ENCODE assay signal across 23 cellular contexts in the genomic region with DNA sequence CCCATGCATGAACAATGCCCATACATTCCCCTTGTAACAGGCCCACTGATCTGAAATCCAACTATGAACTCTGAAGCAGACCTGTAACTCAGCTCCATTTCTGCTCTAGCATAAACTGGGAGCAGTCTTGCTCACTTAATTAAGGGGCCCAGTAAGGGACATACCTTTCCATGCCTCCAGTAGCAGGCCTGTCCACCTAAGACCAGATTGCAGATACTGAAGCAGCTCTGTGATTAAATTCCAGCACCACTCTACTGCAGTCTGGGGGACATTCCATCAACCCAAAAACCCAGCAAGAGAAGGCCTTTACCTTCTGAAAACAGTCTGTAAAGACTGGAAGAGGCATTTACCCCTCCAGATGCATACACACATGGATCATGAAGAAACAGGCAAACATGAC.
"Had no signal": no experiment of that assay in that cellular context is flagged by ENCODE, and none has a peak within 500 bp of the region (broad histone marks: within the 10 kb centered on the region; RNA-seq: fewer than 3 reads in every experiment).

No MANE protein-coding gene starts in this region.

- H3K9me3 Mint-ChIP-seq: stimulated activated effector memory CD8-positive, alpha-beta T cell treated with anti-CD3 and anti-CD28 coated beads, Interleukin-12 subunit alpha, Interleukin-12 subunit beta, amount 100 ng/mL, for 72 hours had no signal

- H3K4me1 ChIP-seq: gastrocnemius medialis, left lung, parathyroid adenoma, psoas muscle, sigmoid colon, stomach, thyroid gland had no signal

- H2AFZ ChIP-seq: parathyroid adenoma had no signal

- H3K9me3 ChIP-seq: gastrocnemius medialis, left lung, neutrophil, psoas muscle, sigmoid colon, thyroid gland had no signal

- H3K4me3 Mint-ChIP-seq: endodermal cell; naive thymus-derived CD8-positive, alpha-beta T cell; stimulated activated effector memory CD8-positive, alpha-beta T cell treated with anti-CD3 and anti-CD28 coated beads, Interleukin-12 subunit alpha, Interleukin-12 subunit beta, amount 100 ng/mL, for 72 hours had no signal

- H3K9ac ChIP-seq: parathyroid adenoma had no signal

- H3K27me3 ChIP-seq: dorsolateral prefrontal cortex, gastrocnemius medialis, left lung, neutrophil, sigmoid colon, stomach, thyroid gland had no signal

- H3K79me2 ChIP-seq: parathyroid adenoma had no signal

- H3K36me3 ChIP-seq: gastrocnemius medialis, left lung, neutrophil, sigmoid colon, stomach, thyroid gland had no signal

- H3K36me3 Mint-ChIP-seq: naive thymus-derived CD8-positive, alpha-beta T cell; stimulated activated effector memory CD8-positive, alpha-beta T cell treated with anti-CD3 and anti-CD28 coated beads, Interleukin-12 subunit alpha, Interleukin-12 subunit beta, amount 100 ng/mL, for 72 hours had no signal

- H3K4me3 ChIP-seq: dorsolateral prefrontal cortex, gastrocnemius medialis, left lung, psoas muscle, sigmoid colon, stomach, thyroid gland had no signal

- DNase-seq: dorsolateral prefrontal cortex; effector CD4-positive, alpha-beta T cell; endodermal cell; foreskin fibroblast; gastrocnemius medialis; head of caudate nucleus; left cardiac atrium; left lung; naive thymus-derived CD8-positive, alpha-beta T cell; psoas muscle; right cardiac atrium; sigmoid colon; stimulated activated CD4-positive, alpha-beta T cell treated with anti-CD3 and anti-CD28 coated beads, Interleukin-2, amount 100 ng/mL, for 24 hours; stimulated activated CD4-positive, alpha-beta T cell treated with anti-CD3 and anti-CD28 coated beads, Interleukin-4, amount 100 ng/mL, for 24 hours; stimulated activated naive CD4-positive, alpha-beta T cell treated with Interleukin-2 at 50 U/mL for 16 hours; stomach; thyroid gland; trophoblast cell had no signal

- ATAC-seq: esophagus mucosa; gastrocnemius medialis; left cardiac atrium; left lung; naive thymus-derived CD8-positive, alpha-beta T cell; psoas muscle; right cardiac atrium; stimulated activated effector memory CD8-positive, alpha-beta T cell treated with anti-CD3 and anti-CD28 coated beads, Interleukin-12 subunit alpha, Interleukin-12 subunit beta, amount 100 ng/mL, for 72 hours had no signal

- H3K4me1 Mint-ChIP-seq: endodermal cell; naive thymus-derived CD8-positive, alpha-beta T cell; stimulated activated effector memory CD8-positive, alpha-beta T cell treated with anti-CD3 and anti-CD28 coated beads, Interleukin-12 subunit alpha, Interleukin-12 subunit beta, amount 100 ng/mL, for 72 hours had no signal

- H3K27ac Mint-ChIP-seq: endodermal cell; naive thymus-derived CD8-positive, alpha-beta T cell; stimulated activated effector memory CD8-positive, alpha-beta T cell treated with anti-CD3 and anti-CD28 coated beads, Interleukin-12 subunit alpha, Interleukin-12 subunit beta, amount 100 ng/mL, for 72 hours had no signal

- H3K27ac ChIP-seq: dorsolateral prefrontal cortex, epithelial cell of prostate, gastrocnemius medialis, left lung, neutrophil, parathyroid adenoma, psoas muscle, sigmoid colon, stomach, thyroid gland had no signal
